ENCODE assay signal across 8 cellular contexts in the genomic region with DNA sequence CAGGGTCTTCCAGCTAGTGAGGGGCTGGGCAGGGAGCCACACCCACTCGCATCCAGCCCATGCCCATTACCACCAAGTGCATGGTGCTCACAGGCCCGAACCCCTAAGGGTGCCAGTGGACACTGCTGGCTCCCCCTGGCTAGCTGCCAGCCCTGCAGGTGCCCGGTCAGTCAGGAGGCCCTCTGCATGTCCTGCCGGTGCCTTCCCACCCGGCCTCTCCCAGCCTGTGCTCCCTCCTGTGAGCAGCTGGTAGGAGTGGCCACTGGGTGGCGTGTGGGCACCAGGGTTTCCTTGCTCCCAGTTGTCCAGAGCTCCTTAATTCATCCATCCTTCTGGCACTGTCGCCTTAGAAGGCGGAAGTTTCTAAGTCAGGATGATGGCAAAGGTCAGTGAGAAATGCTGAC. TPM values are rescaled to one million over a fixed set of nuclear protein-coding genes. Genes with fewer than 3 reads are reported as not detected.
DNase-seq lines count a peak whose midpoint lies in the region; ATAC-seq and TF ChIP-seq lines count a peak whose summit lies in the region.

No MANE protein-coding gene starts in this region.

- no peaks in the 10 kb centered on the region for H3K27me3 Mint-ChIP-seq in WTC11 (ENCODE audit: low read depth)

- TF ChIP-seq POLR2A in thyroid gland (IDR thresholded peaks at IDR 0.05), result no peak

- H3K4me1 ChIP-seq in A673 (ENCODE audit: insufficient read depth, low read length, poor library complexity, severe bottlenecking), result no peaks in the 10 kb centered on the region
- no peaks in the 10 kb centered on the region for H3K4me1 ChIP-seq in thyroid gland

- POLR2A ChIA-PET in A673 (lab: Charles Lee; ENCODE audit: low non-redundant PET), result no interaction called here
- POLR2A ChIA-PET in WTC11 (lab: Charles Lee), result interaction anchor here (0.9 to 1.4 kb wide), 3 partner anchors 14 to 16 kb away, joined by 3 to 4 read pairs (median 3); no protein-coding TSS in a partner anchor

- DNase-seq in A673 (ENCODE audit: low spot score) (peak; percentile 72), GM04504 (ENCODE audit: low read depth) (peak; percentile 13), NCI-H187 (lab: John Stamatoyannopoulos, UW) (peak; percentile 41 to 70), WTC11 (ENCODE audit: low spot score) (peak; percentile 81), hypothalamus (lab: John Stamatoyannopoulos, UW) (peak in 29 of 51 donors; percentile 7 to 63 (median 30)), thyroid gland (peak; percentile 57 to 68), cerebellar nuclear complex (lab: John Stamatoyannopoulos, UW) (no peak)

- no peak overlapping the region for H3K4me3 Mint-ChIP-seq in WTC11

- TF ChIP-seq CTCF in A673 (conservative IDR thresholded peaks at IDR 0.05; ENCODE audit: low read depth, low read length) (peak; percentile 85), WTC11 (IDR thresholded peaks at IDR 0.05) (peak; percentile 79), thyroid gland (IDR thresholded peaks at IDR 0.05) (peak in 5 of 6 experiments; percentile 12 to 68 (median 61))

- H3K9me3 Mint-ChIP-seq in WTC11, result no peaks in the 10 kb centered on the region

- no peaks in the 10 kb centered on the region for H3K27me3 ChIP-seq in A673 (replicated peaks; ENCODE audit: insufficient read depth, low read depth, low read length, poor library complexity)
- H3K27me3 ChIP-seq in thyroid gland, result no peaks in the 10 kb centered on the region

- H3K36me3 ChIP-seq in A673 (ENCODE audit: insufficient read depth, low read length, poor library complexity, severe bottlenecking), result no peaks in the 10 kb centered on the region
- H3K36me3 ChIP-seq in thyroid gland, result peaks cover 5 to 6% of the 10 kb centered on the region in 2 donors

- H3K27ac ChIP-seq in A673 (ENCODE audit: low read depth, low read length, poor library complexity, severe bottlenecking) (no peak overlapping the region), thyroid gland (no peak overlapping the region)

- peak; percentile 88 for ATAC-seq in WTC11
- ATAC-seq in GM21360 (IDR thresholded peaks at IDR 0.05; ENCODE audit: unreplicated experiment), result no peak

- H3K4me3 ChIP-seq in A673 (ENCODE audit: low read depth, low read length, poor library complexity, severe bottlenecking) (no peak overlapping the region), thyroid gland (replicated peaks in 1 of 3) (no peak overlapping the region)

- CTCF ChIA-PET in A673 (lab: Charles Lee) (interaction anchor here (0.7 to 1.5 kb wide), 10 partner anchors 9 to 374 kb away, joined by 3 to 11 read pairs (median 4); no protein-coding TSS in a partner anchor), WTC11 (lab: Charles Lee) (interaction anchor here (0.6 to 3.0 kb wide), 45 partner anchors 9 to 390 kb away, joined by 3 to 34 read pairs (median 6); a partner anchor contains a TSS)

- H3K9me3 ChIP-seq in A673 (ENCODE audit: low read depth, low read length, poor library complexity, severe bottlenecking) (no peaks in the 10 kb centered on the region), thyroid gland (no peaks in the 10 kb centered on the region)

- WGBS in thyroid gland, 2 donors, result 31 to 54% methylated on average over 3 to 5 of the region's 8 CpGs

- H3K4me1 Mint-ChIP-seq in WTC11, result no peaks in the 10 kb centered on the region

- no TSS peak for BruUV-seq in A673 (replicated peaks; lab: Mats Ljungman, UMichigan)

- no peak overlapping the region for H3K27ac Mint-ChIP-seq in WTC11

- intact Hi-C loops in A673 (cut with micrococcal nuclease; ENCODE audit: unreplicated experiment), result loop anchor here (1.0 to 2.0 kb wide), 2 partner anchors 228 to 291 kb away; no protein-coding TSS in a partner anchor
- intact Hi-C loops in thyroid gland (cut with DNase I), result no loop called here

- H3K36me3 Mint-ChIP-seq in WTC11, result peaks cover 35% of the 10 kb centered on the region

TF ChIP-seq in WTC11, 78 proteins besides CTCF, POLR2A, EP300 and RAD21:
- TF ChIP-seq JUN (CRISPR knock-in tag; IDR thresholded peaks at IDR 0.05) (no peak), GTF2I (CRISPR knock-in tag; conservative IDR thresholded peaks at IDR 0.05) (no peak)
- TF ChIP-seq, protein P1, sequence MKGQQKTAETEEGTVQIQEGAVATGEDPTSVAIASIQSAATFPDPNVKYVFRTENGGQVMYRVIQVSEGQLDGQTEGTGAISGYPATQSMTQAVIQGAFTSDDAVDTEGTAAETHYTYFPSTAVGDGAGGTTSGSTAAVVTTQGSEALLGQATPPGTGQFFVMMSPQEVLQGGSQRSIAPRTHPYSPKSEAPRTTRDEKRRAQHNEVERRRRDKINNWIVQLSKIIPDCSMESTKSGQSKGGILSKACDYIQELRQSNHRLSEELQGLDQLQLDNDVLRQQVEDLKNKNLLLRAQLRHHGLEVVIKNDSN (CRISPR knock-in tag; IDR thresholded peaks at IDR 0.05), result no peak
- TF ChIP-seq, protein P2, sequence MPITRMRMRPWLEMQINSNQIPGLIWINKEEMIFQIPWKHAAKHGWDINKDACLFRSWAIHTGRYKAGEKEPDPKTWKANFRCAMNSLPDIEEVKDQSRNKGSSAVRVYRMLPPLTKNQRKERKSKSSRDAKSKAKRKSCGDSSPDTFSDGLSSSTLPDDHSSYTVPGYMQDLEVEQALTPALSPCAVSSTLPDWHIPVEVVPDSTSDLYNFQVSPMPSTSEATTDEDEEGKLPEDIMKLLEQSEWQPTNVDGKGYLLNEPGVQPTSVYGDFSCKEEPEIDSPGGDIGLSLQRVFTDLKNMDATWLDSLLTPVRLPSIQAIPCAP (CRISPR knock-in tag; IDR thresholded peaks at IDR 0.05), result no peak

RNA-seq across cellular contexts. Expression of a gene that starts 33.4 kb away (rescaled TPM):
- total RNA-seq in A673 (2021) (69.0 and 69.7 TPM in 2 replicates), WTC11 (2021) (135 to 147 TPM (median 136 TPM) in 3 replicates), thyroid gland (10 to 100 TPM; 19.6 to 45.2 (median 28.4) TPM)

RNA-seq across cellular contexts. Expression of a gene that starts 42.0 kb away (rescaled TPM):
- 0.07 TPM in 1 of 2 replicates, not detected in the other for total RNA-seq in A673 (2021)
- 7.7 to 19.2 TPM (median 9.2 TPM) in 3 replicates for total RNA-seq in WTC11 (2021)
- total RNA-seq in thyroid gland, result not detected

Comparison
In these comparisons a context has a peak if more than half of its experiments do, and no peak if none do; other contexts are left out.
1. DNase-seq: peak in A673 (single experiment), GM04504 (single experiment), NCI-H187 (2 of 2), WTC11 (single experiment), hypothalamus (29 of 51) and thyroid gland (2 of 2); none in cerebellar nuclear complex (0 of 2).
2. Peak in every context shown above with its lines, with median percentiles within 50 percentile points of each other: CTCF ChIP-seq.